Comparison of ENCODE assay signal across 21 cellular contexts in the genomic region with DNA sequence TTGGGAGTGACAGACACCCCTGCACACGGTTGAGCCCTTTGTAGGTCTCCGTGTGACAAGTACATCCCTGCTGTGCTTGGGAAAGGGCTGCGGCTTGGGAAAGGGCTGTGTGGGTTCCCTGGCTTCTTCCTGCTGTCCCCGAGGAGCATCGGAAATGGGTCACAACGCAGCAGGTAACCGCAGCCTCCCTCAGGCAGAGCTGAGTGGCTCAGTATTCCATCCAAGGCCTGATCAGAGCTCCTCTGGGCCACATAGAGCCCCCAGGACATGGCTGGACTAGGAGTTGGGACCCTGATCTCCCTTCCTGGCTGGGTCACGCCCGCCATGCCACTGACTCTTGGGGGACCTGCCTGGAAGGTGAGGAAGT. TPM values are rescaled to one million over a fixed set of nuclear protein-coding genes. Genes with fewer than 3 reads are reported as not detected.
DNase-seq lines count a peak whose midpoint lies in the region; ATAC-seq, FAIRE-seq and TF ChIP-seq lines count a peak whose summit lies in the region.
"Had no signal": no experiment of that assay in that cellular context is flagged by ENCODE, and none has a peak within 500 bp of the region (broad histone marks: within the 10 kb centered on the region; RNA-seq: fewer than 3 reads in every experiment).

No MANE protein-coding gene starts in this region.

- H3K4me1 ChIP-seq in IMR-90 (ENCODE audit: control insufficient read depth, insufficient read depth, low read length) (peaks cover 6% of the 10 kb centered on the region; the same call in 1 of the 2 replicates), K562 (replicated peaks in 1 of 2; ENCODE audit: control insufficient read depth in 2 of 2, insufficient read depth in 2 of 2, low read length in 2 of 2) (peaks cover 21 to 45% of the 10 kb centered on the region in 2 experiments), right lobe of liver (peaks cover 0 to 18% (median 0%) of the 10 kb centered on the region in 4 donors), small intestine (ENCODE audit: control insufficient read depth in 2 of 2, insufficient read depth in 1 of 2, low read depth in 1 of 2, low read length in 1 of 2) (peaks cover 0 to 5% of the 10 kb centered on the region in 2 donors)

- no peaks in the 10 kb centered on the region for H3K27me3 Mint-ChIP-seq in type B pancreatic cell
- H3K27me3 Mint-ChIP-seq: stimulated activated naive B cell treated with anti-CD40 and anti-IgM and Interleukin-4, amounts not matched to agents 10 μg/mL and 1 μg/mL and 100 μg/mL, for 72 hours had no signal

- H4K20me1 ChIP-seq in IMR-90 (ENCODE audit: insufficient read depth, low read length) (peaks cover 19% of the 10 kb centered on the region), K562 (replicated peaks; ENCODE audit: control insufficient read depth, insufficient read depth, low read length) (peaks cover 8% of the 10 kb centered on the region; the same call in 1 of the 2 replicates)

- H2BK20ac ChIP-seq in IMR-90 (ENCODE audit: low read depth, low read length), result no peak overlapping the region

- no peak overlapping the region for H3K9ac ChIP-seq in IMR-90 (ENCODE audit: low read depth, low read length)
- peak overlapping the region in 1 of 2 experiments; percentile 65; a peak in 2 of 4 replicates for H3K9ac ChIP-seq in K562 (ENCODE audit: insufficient read depth in 1 of 2, low read depth in 2 of 2, low read length in 2 of 2)

- no peak overlapping the region for H3K23ac ChIP-seq in IMR-90 (ENCODE audit: low read depth, low read length)

- H3K4me1 Mint-ChIP-seq in type B pancreatic cell (ENCODE audit: unreplicated experiment), result peaks cover 7% of the 10 kb centered on the region

- no peak overlapping the region for H4K91ac ChIP-seq in IMR-90 (ENCODE audit: insufficient read depth, low read depth, low read length)

- no peak for TF ChIP-seq CTCF in IMR-90 (conservative IDR thresholded peaks at IDR 0.05; ENCODE audit: low read depth, low read length)
- no peak for TF ChIP-seq CTCF in K562 (IDR thresholded peaks at IDR 0.05 in 2 of 3, conservative IDR thresholded peaks at IDR 0.05 in 1 of 3; ENCODE audit: insufficient read depth in 2 of 3, low read depth in 1 of 3, low read length in 3 of 3)
- TF ChIP-seq CTCF in right lobe of liver (IDR thresholded peaks at IDR 0.05), result no peak
- TF ChIP-seq CTCF in type B pancreatic cell (conservative IDR thresholded peaks at IDR 0.05), result no peak

- H3K14ac ChIP-seq in IMR-90 (replicated peaks; ENCODE audit: low read depth, low read length), result no peak overlapping the region

- H3K4me3 Mint-ChIP-seq in type B pancreatic cell, result no peak overlapping the region
- H3K4me3 Mint-ChIP-seq: stimulated activated naive B cell treated with anti-CD40 and anti-IgM and Interleukin-4, amounts not matched to agents 10 μg/mL and 1 μg/mL and 100 μg/mL, for 72 hours had no signal

- no peaks in the 10 kb centered on the region for H3K27me3 ChIP-seq in IMR-90 (ENCODE audit: control insufficient read depth, insufficient read depth, low read length)
- no peaks in the 10 kb centered on the region for H3K27me3 ChIP-seq in K562 (ENCODE audit: control insufficient read depth in 2 of 2, insufficient read depth in 2 of 2, low read length in 2 of 2)
- H3K27me3 ChIP-seq in right lobe of liver, result no peaks in the 10 kb centered on the region
- H3K27me3 ChIP-seq in small intestine (ENCODE audit: control insufficient read depth in 2 of 2, insufficient read depth in 2 of 2, low read length in 2 of 2), result no peaks in the 10 kb centered on the region
- H3K27me3 ChIP-seq: brain microvascular endothelial cell had no signal

- H3K36me3 Mint-ChIP-seq in type B pancreatic cell, result peaks cover 4% of the 10 kb centered on the region

- TF ChIP-seq POLR2A in IMR-90 (IDR thresholded peaks at IDR 0.05; ENCODE audit: low read depth, low read length), result no peak
- no peak for TF ChIP-seq POLR2A in K562 (conservative IDR thresholded peaks at IDR 0.05)
- no peak for TF ChIP-seq POLR2A in right lobe of liver (IDR thresholded peaks at IDR 0.05)

- H3K27ac Mint-ChIP-seq in type B pancreatic cell, result no peak overlapping the region
- H3K27ac Mint-ChIP-seq: stimulated activated naive B cell treated with anti-CD40 and anti-IgM and Interleukin-4, amounts not matched to agents 10 μg/mL and 1 μg/mL and 100 μg/mL, for 72 hours had no signal

- ATAC-seq in IMR-90 (ENCODE audit: low read depth) (no peak), K562 (no peak), right lobe of liver (no peak)
- ATAC-seq: activated naive CD4-positive, alpha-beta T cell treated with anti-CD3 and anti-CD28 coated beads, Interleukin-2, amount 50 U/mL, for 72 hours; stimulated activated naive B cell treated with anti-CD40 and anti-IgM and Interleukin-4, amounts not matched to agents 10 μg/mL and 1 μg/mL and 100 μg/mL, for 72 hours had no signal

- POLR2A ChIA-PET in IMR-90 (lab: Charles Lee; ENCODE audit: unreplicated experiment), result no interaction called here
- POLR2A ChIA-PET in K562 (lab: Yijun Ruan, JAX), result no interaction called here

- no peak overlapping the region for H3K18ac ChIP-seq in IMR-90 (ENCODE audit: low read depth, low read length)

- no peak overlapping the region for H3K56ac ChIP-seq in IMR-90 (ENCODE audit: extremely low read depth, insufficient read depth, low read length)

- no peak overlapping the region for H3K4ac ChIP-seq in IMR-90 (ENCODE audit: low read depth, low read length)

- BruUV-seq in IMR-90 (replicated peaks; lab: Mats Ljungman, UMichigan) (no TSS peak), K562 (replicated peaks; lab: Mats Ljungman, UMichigan) (no TSS peak)

- H3K9me1 ChIP-seq in IMR-90 (ENCODE audit: insufficient read depth, low read length) (peaks cover 14% of the 10 kb centered on the region; the same call in 1 of the 2 replicates), K562 (ENCODE audit: control insufficient read depth, insufficient read depth, low read length) (no peaks in the 10 kb centered on the region)

- H2BK120ac ChIP-seq in IMR-90 (ENCODE audit: low read depth, low read length), result no peak overlapping the region

- no peak for TF ChIP-seq EP300 in K562 (IDR thresholded peaks at IDR 0.05; ENCODE audit: low read length)

- in situ Hi-C loops in IMR-90 (cut with MboI; ENCODE audit: low sequenced_read_pairs) (no loop called here), K562 (cut with MboI) (no loop called here)

- peaks cover 12 to 54% of the 10 kb centered on the region in 2 experiments for H3K79me1 ChIP-seq in IMR-90 (ENCODE audit: low read depth in 1 of 2, low read length in 2 of 2)

- H3K9me3 Mint-ChIP-seq in type B pancreatic cell, result no peaks in the 10 kb centered on the region
- H3K9me3 Mint-ChIP-seq: activated naive CD4-positive, alpha-beta T cell treated with anti-CD3 and anti-CD28 coated beads, Interleukin-2, amount 50 U/mL, for 72 hours; stimulated activated naive B cell treated with anti-CD40 and anti-IgM and Interleukin-4, amounts not matched to agents 10 μg/mL and 1 μg/mL and 100 μg/mL, for 72 hours had no signal

- no peak overlapping the region for H3K4me2 ChIP-seq in IMR-90 (ENCODE audit: low read depth, low read length)
- no peak overlapping the region for H3K4me2 ChIP-seq in K562 (ENCODE audit: insufficient read depth, low read length)

- dilution Hi-C loops in IMR-90 (cut with HindIII; ENCODE audit: low sequenced_read_pairs, unreplicated experiment), result no loop called here

- no peak overlapping the region for H4K5ac ChIP-seq in IMR-90 (ENCODE audit: low read depth, low read length)

- CTCF ChIA-PET in IMR-90 (lab: Yijun Ruan, JAX) (interaction anchor here (1.7 kb wide), 1 partner anchor 12 kb away, joined by 5 read pairs; no protein-coding TSS in a partner anchor), K562 (lab: Yijun Ruan, JAX; ENCODE audit: low intra/inter-chr PET ratio) (no interaction called here)

- WGBS in IMR-90 (ENCODE audit: extremely low coverage in 2 of 2, insufficient read length in 1 of 2), 2 experiments, result 50% methylated on average over 2 of the region's 9 CpGs; no CpG with 5 or more reads in 1 of the 2 experiments
- 85% methylated on average over 8 of the region's 9 CpGs for WGBS in K562 (ENCODE audit: insufficient coverage, low coverage, missing lambda C conversion rate)
- no CpG with 5 or more reads among the region's 9 CpGs for WGBS in right lobe of liver (ENCODE audit: insufficient coverage, low coverage, low lambda C conversion rate, missing lambda C conversion rate)
- 51 to 76% (median 57%) methylated on average over 8 to 9 of the region's 9 CpGs for WGBS in small intestine, 3 donors

- H3K79me2 ChIP-seq in K562 (ENCODE audit: control insufficient read depth, insufficient read depth, low read length), result peaks cover 71% of the 10 kb centered on the region

- H2AK9ac ChIP-seq in IMR-90 (replicated peaks; ENCODE audit: low read depth, low read length, poor library complexity), result peak overlapping the region; percentile 42

- H3K9me3 ChIP-seq in IMR-90 (ENCODE audit: control insufficient read depth, insufficient read depth, low read length) (no peaks in the 10 kb centered on the region), K562 (replicated peaks; ENCODE audit: control insufficient read depth, insufficient read depth, low read depth, low read length) (no peaks in the 10 kb centered on the region), right lobe of liver (no peaks in the 10 kb centered on the region), small intestine (ENCODE audit: control insufficient read depth, low read depth) (no peaks in the 10 kb centered on the region)

- H4K8ac ChIP-seq in IMR-90 (ENCODE audit: low read depth in 2 of 2, low read length in 2 of 2), result no peak overlapping the region

- no peak for FAIRE-seq in K562 (lab: Jason Lieb, UNC)
- FAIRE-seq in small intestine (lab: Jason Lieb, UNC), result no peak
- FAIRE-seq: GM19239, H54, urothelium cell line had no signal

- H2AK5ac ChIP-seq in IMR-90 (ENCODE audit: low read depth, low read length), result no peak overlapping the region

- TF ChIP-seq RAD21 in IMR-90 (IDR thresholded peaks at IDR 0.05; ENCODE audit: low read length) (no peak), K562 (CRISPR knock-in tag; conservative IDR thresholded peaks at IDR 0.05 in 1 of 2, IDR thresholded peaks at IDR 0.05 in 1 of 2) (no peak)

- H2AFZ ChIP-seq in IMR-90 (replicated peaks; ENCODE audit: low read length, poor library complexity) (no peak overlapping the region), K562 (ENCODE audit: low read depth, low read length) (no peak overlapping the region)

- no peak for DNase-seq in IMR-90
- DNase-seq in K562 (ENCODE audit: extremely low read depth in 1 of 4, low spot score in 3 of 4), result no peak
- no peak for DNase-seq in right lobe of liver
- DNase-seq in small intestine, result no peak
- no peak for DNase-seq in HUDEP-2 (lab: John Stamatoyannopoulos, UW; ENCODE audit: unreplicated experiment in 76 of 76)
- DNase-seq in type B pancreatic cell (ENCODE audit: extremely low spot score, unreplicated experiment), result no peak
- DNase-seq in kidney tubule cell (ENCODE audit: low spot score), result no peak
- DNase-seq in stimulated activated CD8-positive, alpha-beta memory T cell treated with anti-CD3 and anti-CD28 coated beads, Interleukin-4, amount 100 ng/mL, for 48 hours, result no peak
- DNase-seq: activated CD4-positive, alpha-beta T cell treated with anti-CD3 and anti-CD28 coated beads, Interleukin-2, amount 50 U/mL, for 48 hours; activated T-cell treated with anti-CD3 and anti-CD28 coated beads for 4 hours; brain microvascular endothelial cell; glutamatergic neuron; stimulated activated naive B cell treated with anti-CD40 and anti-IgM and Interleukin-4, amounts not matched to agents 10 μg/mL and 1 μg/mL and 100 μg/mL, for 72 hours; T-helper 1 cell had no signal

- no peak overlapping the region for H3K4me3 ChIP-seq in IMR-90 (ENCODE audit: insufficient read depth, low read depth, low read length)
- no peak overlapping the region for H3K4me3 ChIP-seq in K562
- H3K4me3 ChIP-seq in right lobe of liver, result peak overlapping the region in 1 of 3 donors; percentile 3
- no peak overlapping the region for H3K4me3 ChIP-seq in small intestine (ENCODE audit: low read depth in 1 of 2, low read length in 2 of 2)
- H3K4me3 ChIP-seq: lung had no signal

- H3K36me3 ChIP-seq in IMR-90 (ENCODE audit: control insufficient read depth, insufficient read depth, low read length) (no peaks in the 10 kb centered on the region), K562 (ENCODE audit: control insufficient read depth, insufficient read depth, low read length) (peaks cover 37% of the 10 kb centered on the region; the same call in 2 of the 3 replicates), right lobe of liver (peaks cover 0 to 5% (median 0%) of the 10 kb centered on the region in 4 donors), small intestine (ENCODE audit: control insufficient read depth in 2 of 2, insufficient read depth in 2 of 2, low read length in 2 of 2) (peaks cover 0 to 3% of the 10 kb centered on the region in 2 donors)
- H3K36me3 ChIP-seq: brain microvascular endothelial cell had no signal

- intact Hi-C loops in IMR-90 (cut with micrococcal nuclease), result no loop called here
- intact Hi-C loops in K562 (cut with micrococcal nuclease), result no loop called here
- intact Hi-C loops in right lobe of liver (cut with DNase I), result no loop called here

- no peak overlapping the region for H2BK15ac ChIP-seq in IMR-90 (ENCODE audit: low read depth, low read length)

- no peak overlapping the region for H2BK5ac ChIP-seq in IMR-90 (ENCODE audit: low read depth, low read length, poor library complexity, severe bottlenecking)

- H3K27ac ChIP-seq in IMR-90 (ENCODE audit: insufficient read depth, low read length), result no peak overlapping the region
- H3K27ac ChIP-seq in K562 (ENCODE audit: extremely low read depth, low read depth, low read length), result 0 out of 3 replicates have a peak overlapping the region, but pooled peaks have one; percentile 26
- peak overlapping the region; percentile 28 to 68 (median 46) for H3K27ac ChIP-seq in right lobe of liver
- H3K27ac ChIP-seq in small intestine (ENCODE audit: low read depth in 1 of 2, low read length in 1 of 2), result peak overlapping the region; percentile 34 to 43
- H3K27ac ChIP-seq: brain microvascular endothelial cell had no signal

RNA-seq across cellular contexts. Expression of a gene that starts 16.3 kb away (rescaled TPM):
- total RNA-seq in IMR-90 (2012; rRNA removed) (35.8 and 46.2 TPM in 2 replicates), K562 (2014; rRNA removed) (86.0 and 158 TPM in 2 replicates), K562 (2014; rRNA removed; fragmentation: Illumina TruSeq; extraction: Trizol) (33.1 and 36.7 TPM in 2 replicates), K562 (2015; rRNA removed; fragmentation: Illumina TruSeq; extraction: Trizol) (81.9 and 91.6 TPM in 2 replicates), K562 (2021) (186 and 195 TPM in 2 replicates), right lobe of liver (10 to 100 TPM; 37.9 to 99.0 (median 77.0) TPM), type B pancreatic cell (ENCODE audit: low replicate concordance) (171 and 240 TPM in 2 replicates)
- polyA plus RNA-seq in IMR-90 (2012; rRNA removed) (81.2 and 102 TPM in 2 replicates), K562 (2011; rRNA removed) (68.0 and 169 TPM in 2 replicates), K562 (2014; fragmentation: Illumina TruSeq; extraction: Trizol) (204 and 211 TPM in 2 replicates), K562 (2014; fragmentation: Nextera tagmentation; extraction: Ambion mirVana) (10 to 100 TPM; 29.3 to 73.2 TPM), K562 (2014; rRNA removed) (81.4 and 108 TPM in 2 replicates), small intestine (100 to 1,000 TPM; 147 to 234 (median 165) TPM)
- polyA plus RNA-seq in IMR-90 (2012; cell fraction: cytosol; rRNA removed), result 74.3 and 124 TPM in 2 replicates
- polyA plus RNA-seq in IMR-90 (2012; cell fraction: nucleus; rRNA removed; ENCODE audit: low replicate concordance), result 111 and 215 TPM in 2 replicates
- 122 and 325 TPM in 2 replicates for total RNA-seq in K562 (2011; cell fraction: chromatin; rRNA removed; ENCODE audit: low replicate concordance)
- 437 and 484 TPM in 2 replicates for total RNA-seq in K562 (2011; cell fraction: nucleolus; rRNA removed)
- total RNA-seq in K562 (2011; cell fraction: nucleoplasm; rRNA removed), result 307 and 324 TPM in 2 replicates
- 224 and 335 TPM in 2 replicates for polyA plus RNA-seq in K562 (2011; cell fraction: cytosol; rRNA removed)
- polyA plus RNA-seq in K562 (2011; cell fraction: nucleus; rRNA removed), result 326 and 378 TPM in 2 replicates
- 229 and 297 TPM in 2 replicates for polyA plus RNA-seq in K562 (2012)
- 76.6 and 95.7 TPM in 2 replicates for polyA minus RNA-seq in K562 (2011; rRNA and poly(A)+ RNA removed)
- polyA minus RNA-seq in K562 (2011; cell fraction: cytosol; rRNA and poly(A)+ RNA removed), result 188 and 209 TPM in 2 replicates
- polyA minus RNA-seq in K562 (2011; cell fraction: nucleus; rRNA and poly(A)+ RNA removed), result 66.2 and 80.1 TPM in 2 replicates

RNA-seq across cellular contexts. Expression of a gene that starts 26.2 kb away (rescaled TPM):
- total RNA-seq in IMR-90 (2012; rRNA removed), result 337 and 436 TPM in 2 replicates
- 523 and 591 TPM in 2 replicates for polyA plus RNA-seq in IMR-90 (2012; rRNA removed)
- polyA plus RNA-seq in IMR-90 (2012; cell fraction: cytosol; rRNA removed), result 616 and 949 TPM in 2 replicates
- polyA plus RNA-seq in IMR-90 (2012; cell fraction: nucleus; rRNA removed; ENCODE audit: low replicate concordance), result 86.4 and 295 TPM in 2 replicates
- 5.1 and 13.9 TPM in 2 replicates for total RNA-seq in K562 (2011; cell fraction: chromatin; rRNA removed; ENCODE audit: low replicate concordance)
- 55.0 and 85.4 TPM in 2 replicates for total RNA-seq in K562 (2011; cell fraction: nucleolus; rRNA removed)
- total RNA-seq in K562 (2011; cell fraction: nucleoplasm; rRNA removed), result 23.9 and 26.6 TPM in 2 replicates
- 842 and 854 TPM in 2 replicates for total RNA-seq in K562 (2014; rRNA removed)
- 7.4 and 14.9 TPM in 2 replicates for total RNA-seq in K562 (2014; rRNA removed; fragmentation: Illumina TruSeq; extraction: Trizol)
- total RNA-seq in K562 (2015; rRNA removed; fragmentation: Illumina TruSeq; extraction: Trizol), result 227 and 243 TPM in 2 replicates
- 289 and 313 TPM in 2 replicates for total RNA-seq in K562 (2021)
- 137 and 185 TPM in 2 replicates for polyA plus RNA-seq in K562 (2011; rRNA removed)
- 393 and 1,045 TPM in 2 replicates for polyA plus RNA-seq in K562 (2011; cell fraction: cytosol; rRNA removed)
- polyA plus RNA-seq in K562 (2011; cell fraction: nucleus; rRNA removed), result 125 and 147 TPM in 2 replicates
- polyA plus RNA-seq in K562 (2012), result 246 and 272 TPM in 2 replicates
- polyA plus RNA-seq in K562 (2014; fragmentation: Illumina TruSeq; extraction: Trizol), result 37.6 and 257 TPM in 2 replicates
- 10 to 100 TPM; 31.3 to 91.8 TPM for polyA plus RNA-seq in K562 (2014; fragmentation: Nextera tagmentation; extraction: Ambion mirVana)
- 810 and 833 TPM in 2 replicates for polyA plus RNA-seq in K562 (2014; rRNA removed)
- polyA minus RNA-seq in K562 (2011; rRNA and poly(A)+ RNA removed), result 14.2 and 24.3 TPM in 2 replicates
- 76.8 and 119 TPM in 2 replicates for polyA minus RNA-seq in K562 (2011; cell fraction: cytosol; rRNA and poly(A)+ RNA removed)
- polyA minus RNA-seq in K562 (2011; cell fraction: nucleus; rRNA and poly(A)+ RNA removed), result 20.3 and 27.4 TPM in 2 replicates
- total RNA-seq in right lobe of liver, result 100 to 1,000 TPM in 4 of 6 experiments, 10 to 100 TPM in 2; 81.7 to 275 (median 112) TPM
- 100 to 1,000 TPM; 597 to 818 (median 651) TPM for polyA plus RNA-seq in small intestine
- 137 and 188 TPM in 2 replicates for total RNA-seq in type B pancreatic cell (ENCODE audit: low replicate concordance)

RNA-seq across cellular contexts. Expression of a gene that starts 27.5 kb away (rescaled TPM):
- 82.5 and 88.2 TPM in 2 replicates for total RNA-seq in IMR-90 (2012; rRNA removed)
- 91.1 and 95.4 TPM in 2 replicates for polyA plus RNA-seq in IMR-90 (2012; rRNA removed)
- polyA plus RNA-seq in IMR-90 (2012; cell fraction: cytosol; rRNA removed), result 73.4 and 172 TPM in 2 replicates
- 38.3 and 63.8 TPM in 2 replicates for polyA plus RNA-seq in IMR-90 (2012; cell fraction: nucleus; rRNA removed; ENCODE audit: low replicate concordance)
- 66.1 and 87.4 TPM in 2 replicates for total RNA-seq in K562 (2011; cell fraction: chromatin; rRNA removed; ENCODE audit: low replicate concordance)
- total RNA-seq in K562 (2011; cell fraction: nucleolus; rRNA removed), result 67.0 and 68.3 TPM in 2 replicates
- 68.0 and 69.1 TPM in 2 replicates for total RNA-seq in K562 (2011; cell fraction: nucleoplasm; rRNA removed)
- 62.1 and 71.5 TPM in 2 replicates for total RNA-seq in K562 (2014; rRNA removed)
- 51.2 and 60.9 TPM in 2 replicates for total RNA-seq in K562 (2014; rRNA removed; fragmentation: Illumina TruSeq; extraction: Trizol)
- 85.3 and 86.5 TPM in 2 replicates for total RNA-seq in K562 (2015; rRNA removed; fragmentation: Illumina TruSeq; extraction: Trizol)
- total RNA-seq in K562 (2021), result 94.8 and 99.9 TPM in 2 replicates
- polyA plus RNA-seq in K562 (2011; rRNA removed), result 83.5 and 113 TPM in 2 replicates
- 101 TPM in 2 replicates for polyA plus RNA-seq in K562 (2011; cell fraction: cytosol; rRNA removed)
- 78.2 and 79.0 TPM in 2 replicates for polyA plus RNA-seq in K562 (2011; cell fraction: nucleus; rRNA removed)
- 69.4 and 84.8 TPM in 2 replicates for polyA plus RNA-seq in K562 (2012)
- 78.3 and 100 TPM in 2 replicates for polyA plus RNA-seq in K562 (2014; fragmentation: Illumina TruSeq; extraction: Trizol)
- 10 to 100 TPM; 13.2 to 16.2 TPM for polyA plus RNA-seq in K562 (2014; fragmentation: Nextera tagmentation; extraction: Ambion mirVana)
- polyA plus RNA-seq in K562 (2014; rRNA removed), result 61.7 and 79.2 TPM in 2 replicates
- 71.6 and 93.9 TPM in 2 replicates for polyA minus RNA-seq in K562 (2011; rRNA and poly(A)+ RNA removed)
- 31.4 and 40.9 TPM in 2 replicates for polyA minus RNA-seq in K562 (2011; cell fraction: cytosol; rRNA and poly(A)+ RNA removed)
- 22.5 and 40.4 TPM in 2 replicates for polyA minus RNA-seq in K562 (2011; cell fraction: nucleus; rRNA and poly(A)+ RNA removed)
- total RNA-seq in right lobe of liver, result 10 to 100 TPM; 35.7 to 76.8 (median 52.1) TPM
- 10 to 100 TPM; 39.4 to 45.3 (median 43.2) TPM for polyA plus RNA-seq in small intestine
- total RNA-seq in type B pancreatic cell (ENCODE audit: low replicate concordance), result 142 and 277 TPM in 2 replicates

RNA-seq across cellular contexts. Expression of a gene that starts 37.2 kb away (rescaled TPM):
- not detected in 2 replicates for total RNA-seq in IMR-90 (2012; rRNA removed)
- polyA plus RNA-seq in IMR-90 (2012; rRNA removed), result 0.05 TPM in 1 of 2 replicates, not detected in the other
- polyA plus RNA-seq in IMR-90 (2012; cell fraction: cytosol; rRNA removed), result not detected in 2 replicates
- polyA plus RNA-seq in IMR-90 (2012; cell fraction: nucleus; rRNA removed; ENCODE audit: low replicate concordance), result 0.10 and 0.11 TPM in 2 replicates
- total RNA-seq in K562 (2011; cell fraction: chromatin; rRNA removed; ENCODE audit: low replicate concordance), result not detected in 2 replicates
- total RNA-seq in K562 (2011; cell fraction: nucleolus; rRNA removed), result not detected in 2 replicates
- total RNA-seq in K562 (2011; cell fraction: nucleoplasm; rRNA removed), result not detected in 2 replicates
- not detected in 2 replicates for total RNA-seq in K562 (2014; rRNA removed)
- total RNA-seq in K562 (2014; rRNA removed; fragmentation: Illumina TruSeq; extraction: Trizol), result not detected in 2 replicates
- total RNA-seq in K562 (2015; rRNA removed; fragmentation: Illumina TruSeq; extraction: Trizol), result not detected in 2 replicates
- not detected in 2 replicates for total RNA-seq in K562 (2021)
- polyA plus RNA-seq in K562 (2011; rRNA removed), result 0.03 TPM in 1 of 2 replicates, not detected in the other
- not detected in 2 replicates for polyA plus RNA-seq in K562 (2011; cell fraction: cytosol; rRNA removed)
- polyA plus RNA-seq in K562 (2011; cell fraction: nucleus; rRNA removed), result not detected in 2 replicates
- polyA plus RNA-seq in K562 (2012), result not detected in 2 replicates
- not detected in 2 replicates for polyA plus RNA-seq in K562 (2014; fragmentation: Illumina TruSeq; extraction: Trizol)
- polyA plus RNA-seq in K562 (2014; fragmentation: Nextera tagmentation; extraction: Ambion mirVana), result not detected
- polyA plus RNA-seq in K562 (2014; rRNA removed), result not detected in 2 replicates
- polyA minus RNA-seq in K562 (2011; rRNA and poly(A)+ RNA removed), result not detected in 2 replicates
- polyA minus RNA-seq in K562 (2011; cell fraction: cytosol; rRNA and poly(A)+ RNA removed), result not detected in 2 replicates
- polyA minus RNA-seq in K562 (2011; cell fraction: nucleus; rRNA and poly(A)+ RNA removed), result not detected in 2 replicates
- total RNA-seq in right lobe of liver, result not detected
- polyA plus RNA-seq in small intestine, result under 1 TPM in 1 of 3 donors, not detected in 2; 0.55 TPM
- total RNA-seq in type B pancreatic cell (ENCODE audit: low replicate concordance), result not detected in 2 replicates
- total RNA-seq: myocyte, Right ventricle myocardium superior had no signal

RNA-seq across cellular contexts. Expression of a gene that starts 49.8 kb away (rescaled TPM):
- total RNA-seq in IMR-90 (2012; rRNA removed) (74.2 and 77.5 TPM in 2 replicates), K562 (2014; rRNA removed) (54.7 and 71.2 TPM in 2 replicates), K562 (2014; rRNA removed; fragmentation: Illumina TruSeq; extraction: Trizol) (7.8 and 12.0 TPM in 2 replicates), K562 (2015; rRNA removed; fragmentation: Illumina TruSeq; extraction: Trizol) (39.7 and 46.3 TPM in 2 replicates), K562 (2021) (49.7 and 51.7 TPM in 2 replicates), right lobe of liver (10 to 100 TPM; 25.2 to 63.5 (median 29.8) TPM), type B pancreatic cell (ENCODE audit: low replicate concordance) (123 and 308 TPM in 2 replicates)
- polyA plus RNA-seq in IMR-90 (2012; rRNA removed) (133 and 153 TPM in 2 replicates), K562 (2011; rRNA removed) (24.8 and 26.6 TPM in 2 replicates), K562 (2014; fragmentation: Illumina TruSeq; extraction: Trizol) (13.6 and 35.1 TPM in 2 replicates), K562 (2014; fragmentation: Nextera tagmentation; extraction: Ambion mirVana) (1 to 10 TPM in 1 of 2 experiments, under 1 TPM in 1; 0.49 to 1.1 TPM), K562 (2014; rRNA removed) (50.8 and 52.2 TPM in 2 replicates), small intestine (10 to 100 TPM; 64.0 to 91.2 (median 66.5) TPM)
- polyA plus RNA-seq in IMR-90 (2012; cell fraction: cytosol; rRNA removed), result 151 and 196 TPM in 2 replicates
- polyA plus RNA-seq in IMR-90 (2012; cell fraction: nucleus; rRNA removed; ENCODE audit: low replicate concordance), result 93.4 and 205 TPM in 2 replicates
- total RNA-seq in K562 (2011; cell fraction: chromatin; rRNA removed; ENCODE audit: low replicate concordance), result 18.6 and 50.3 TPM in 2 replicates
- total RNA-seq in K562 (2011; cell fraction: nucleolus; rRNA removed), result 32.9 and 38.4 TPM in 2 replicates
- total RNA-seq in K562 (2011; cell fraction: nucleoplasm; rRNA removed), result 26.4 and 30.8 TPM in 2 replicates
- polyA plus RNA-seq in K562 (2011; cell fraction: cytosol; rRNA removed), result 25.0 and 75.6 TPM in 2 replicates
- 15.3 and 27.8 TPM in 2 replicates for polyA plus RNA-seq in K562 (2011; cell fraction: nucleus; rRNA removed)
- 37.9 and 39.8 TPM in 2 replicates for polyA plus RNA-seq in K562 (2012)
- 6.3 and 11.7 TPM in 2 replicates for polyA minus RNA-seq in K562 (2011; rRNA and poly(A)+ RNA removed)
- polyA minus RNA-seq in K562 (2011; cell fraction: cytosol; rRNA and poly(A)+ RNA removed), result 32.3 and 41.7 TPM in 2 replicates
- 8.9 and 9.0 TPM in 2 replicates for polyA minus RNA-seq in K562 (2011; cell fraction: nucleus; rRNA and poly(A)+ RNA removed)
